Comparison of ENCODE assay signal across 8 cellular contexts in genomic region chr16:11133344-11133921, GRCh38.
A peak's percentile ranks its signal among the peaks of the same experiment; 100 is the strongest.
DNase-seq lines count a peak whose midpoint lies in the region; ATAC-seq lines count a peak whose summit lies in the region.

No MANE protein-coding gene starts in this region.

- intact Hi-C loops in Right ventricle myocardium inferior (cut with DNase I) = no loop called here

- H3K9me2 ChIP-seq in GM23248 (ENCODE audit: insufficient read depth) = no peaks in the 10 kb centered on the region

- H3K79me2 ChIP-seq in GM23248 (ENCODE audit: insufficient read depth) = no peaks in the 10 kb centered on the region

- H3K9ac ChIP-seq in GM23248 = 0 out of 2 replicates have a peak overlapping the region, but pooled peaks have one; percentile 10

- H3K27me3 ChIP-seq in GM23248 (replicated peaks; ENCODE audit: insufficient read depth) = no peaks in the 10 kb centered on the region

- in situ Hi-C loops in GM23248 (cut with MboI) = no loop called here

- H3K4me2 ChIP-seq in GM23248 (ENCODE audit: unreplicated experiment) = peak overlapping the region; percentile 77

- ATAC-seq in Right ventricle myocardium inferior (peak; percentile 68), HG03521 (IDR thresholded peaks at IDR 0.05; ENCODE audit: unreplicated experiment) (no peak), GM18870 (IDR thresholded peaks at IDR 0.05; ENCODE audit: unreplicated experiment) (no peak)

- H3F3A ChIP-seq in GM23248 (ENCODE audit: insufficient read depth) = peaks cover 32% of the 10 kb centered on the region

- peaks cover 55% of the 10 kb centered on the region for H3K4me1 ChIP-seq in GM23248 (ENCODE audit: insufficient read depth)

- H2AFZ ChIP-seq in GM23248 = no peak overlapping the region

- no peaks in the 10 kb centered on the region for H3K9me3 ChIP-seq in GM23248 (ENCODE audit: low read depth)

- peak overlapping the region; percentile 68 for H3K27ac ChIP-seq in GM23248

- H3K36me3 ChIP-seq in GM23248 (ENCODE audit: low read depth) = no peaks in the 10 kb centered on the region

- 7 to 10% methylated on average over 12 of the region's 12 CpGs for WGBS in GM23248 (ENCODE audit: low coverage in 1 of 2, low lambda C conversion rate in 2 of 2, missing lambda C conversion rate in 2 of 2), 2 experiments

- DNase-seq in GM23248 (peak; percentile 99), T1000 (lab: John Stamatoyannopoulos, UW) (peak; percentile 80), Right ventricle myocardium inferior (ENCODE audit: missing footprints) (peak; percentile 83), renal cortical epithelial cell (ENCODE audit: low read depth) (peak; percentile 96), NCI-H774 (lab: John Stamatoyannopoulos, UW) (no peak)
- no peak for DNase-seq in NK-92 treated with Interleukin-12 subunit alpha and Interleukin-12 subunit beta, amount 100 ng/mL, for 24 hours (lab: John Stamatoyannopoulos, UW)

- H3K4me3 ChIP-seq in GM23248 = peak overlapping the region; percentile 34

- H4K20me1 ChIP-seq in GM23248 (ENCODE audit: insufficient read depth) = no peaks in the 10 kb centered on the region

Comparison
In these comparisons a context has a peak if more than half of its experiments do, and no peak if none do; other contexts are left out.
1. DNase-seq: peak in GM23248 (single experiment), T1000 (single experiment), Right ventricle myocardium inferior (single experiment) and renal cortical epithelial cell (single experiment); none in NCI-H774 (single experiment) and NK-92 treated with Interleukin-12 subunit alpha and Interleukin-12 subunit beta, amount 100 ng/mL, for 24 hours (single experiment).